ENCODE assay signal across 19 cellular contexts in genomic region chr11:104602643-104603042, GRCh38.
A peak's percentile ranks its signal among the peaks of the same experiment; 100 is the strongest.
DNase-seq lines count a peak whose midpoint lies in the region; ATAC-seq and TF ChIP-seq lines count a peak whose summit lies in the region.
"Had no signal": no experiment of that assay in that cellular context is flagged by ENCODE, and none has a peak within 500 bp of the region (broad histone marks: within the 10 kb centered on the region; RNA-seq: fewer than 3 reads in every experiment).

No MANE protein-coding gene starts in this region.

- TF ChIP-seq POLR2A in IMR-90 (IDR thresholded peaks at IDR 0.05; ENCODE audit: low read depth, low read length): no peak

- no peak overlapping the region for H2AK9ac ChIP-seq in IMR-90 (replicated peaks; ENCODE audit: low read depth, low read length, poor library complexity)

- H4K8ac ChIP-seq in IMR-90 (ENCODE audit: low read depth in 2 of 2, low read length in 2 of 2): no peak overlapping the region

- H3K4me3 ChIP-seq in IMR-90 (ENCODE audit: insufficient read depth, low read depth, low read length): no peak overlapping the region
- H3K4me3 ChIP-seq in PC-9: no peak overlapping the region
- H3K4me3 ChIP-seq in epithelial cell of esophagus (ENCODE audit: low read length): no peak overlapping the region
- no peak overlapping the region for H3K4me3 ChIP-seq in neural progenitor cell
- H3K4me3 ChIP-seq: BLaER1 treated with 17β-estradiol and CSF1 and Interleukin-3, amounts not matched to agents 10 nM and 100 nM had no signal

- H3K36me3 ChIP-seq in IMR-90 (ENCODE audit: control insufficient read depth, insufficient read depth, low read length) (no peaks in the 10 kb centered on the region), PC-9 (ENCODE audit: low read depth) (no peaks in the 10 kb centered on the region), neural progenitor cell (no peaks in the 10 kb centered on the region)
- H3K36me3 ChIP-seq: BLaER1 treated with 17β-estradiol and CSF1 and Interleukin-3, amounts not matched to agents 10 nM and 100 nM had no signal

- H2AFZ ChIP-seq in IMR-90 (replicated peaks; ENCODE audit: low read length, poor library complexity) (no peak overlapping the region), PC-9 (0 out of 2 replicates have a peak overlapping the region, but pooled peaks have one; percentile 42), neural progenitor cell (replicated peaks) (no peak overlapping the region)

- no peak overlapping the region for H2BK5ac ChIP-seq in IMR-90 (ENCODE audit: low read depth, low read length, poor library complexity, severe bottlenecking)

- H4K91ac ChIP-seq in IMR-90 (ENCODE audit: insufficient read depth, low read depth, low read length): no peak overlapping the region

- WGBS in IMR-90 (ENCODE audit: extremely low coverage in 2 of 2, insufficient read length in 1 of 2), 2 experiments: no CpG with 5 or more reads among the region's 4 CpGs

- H3K27me3 Mint-ChIP-seq in neural progenitor cell (ENCODE audit: insufficient read depth, low read depth): peaks cover 3% of the 10 kb centered on the region
- H3K27me3 Mint-ChIP-seq: B cell; CD4-positive, CD25-positive, alpha-beta regulatory T cell; IgD-negative memory B cell had no signal

- dilution Hi-C loops in IMR-90 (cut with HindIII; ENCODE audit: low sequenced_read_pairs, unreplicated experiment): no loop called here

- no peaks in the 10 kb centered on the region for H3K9me3 ChIP-seq in IMR-90 (ENCODE audit: control insufficient read depth, insufficient read depth, low read length)
- peaks cover 34% of the 10 kb centered on the region for H3K9me3 ChIP-seq in PC-9 (ENCODE audit: insufficient read depth, low read depth)
- no peaks in the 10 kb centered on the region for H3K9me3 ChIP-seq in neural progenitor cell (ENCODE audit: low read depth)

- peaks cover 4% of the 10 kb centered on the region for H3K4me1 Mint-ChIP-seq in neural progenitor cell
- H3K4me1 Mint-ChIP-seq: B cell; CD4-positive, CD25-positive, alpha-beta regulatory T cell; CD8-positive, alpha-beta memory T cell; IgD-negative memory B cell had no signal

- H3K79me1 ChIP-seq in IMR-90 (ENCODE audit: low read depth in 1 of 2, low read length in 2 of 2): no peaks in the 10 kb centered on the region

- H3F3A ChIP-seq in PC-9 (ENCODE audit: insufficient read depth, low read depth) (no peaks in the 10 kb centered on the region), neural progenitor cell (ENCODE audit: low read depth) (no peaks in the 10 kb centered on the region)

- in situ Hi-C loops in IMR-90 (cut with MboI; ENCODE audit: low sequenced_read_pairs): loop anchor here (10.0 kb wide), 1 partner anchor 1262 kb away; no protein-coding TSS in a partner anchor

- intact Hi-C loops in IMR-90 (cut with micrococcal nuclease) (loop anchor here (10.0 kb wide), 2 partner anchors 362 to 678 kb away; partner anchors contain the start of gene CASP4), PC-9 (cut with micrococcal nuclease; ENCODE audit: unreplicated experiment) (no loop called here)

- H3K9me2 ChIP-seq in PC-9 (ENCODE audit: insufficient read depth): no peaks in the 10 kb centered on the region

- no peaks in the 10 kb centered on the region for H3K27me3 ChIP-seq in IMR-90 (ENCODE audit: control insufficient read depth, insufficient read depth, low read length)
- no peaks in the 10 kb centered on the region for H3K27me3 ChIP-seq in PC-9 (ENCODE audit: insufficient read depth, low read depth)
- no peaks in the 10 kb centered on the region for H3K27me3 ChIP-seq in neural progenitor cell
- H3K27me3 ChIP-seq: BLaER1 treated with 17β-estradiol and CSF1 and Interleukin-3, amounts not matched to agents 10 nM and 100 nM had no signal

- H3K9me1 ChIP-seq in IMR-90 (ENCODE audit: insufficient read depth, low read length): no peaks in the 10 kb centered on the region

- H3K79me2 ChIP-seq in PC-9 (ENCODE audit: low read depth) (no peaks in the 10 kb centered on the region), neural progenitor cell (ENCODE audit: low read depth) (no peaks in the 10 kb centered on the region)

- H3K4me1 ChIP-seq in IMR-90 (ENCODE audit: control insufficient read depth, insufficient read depth, low read length) (no peaks in the 10 kb centered on the region), PC-9 (replicated peaks; ENCODE audit: insufficient read depth) (no peaks in the 10 kb centered on the region), neural progenitor cell (no peaks in the 10 kb centered on the region)
- H3K4me1 ChIP-seq: BLaER1 treated with 17β-estradiol and CSF1 and Interleukin-3, amounts not matched to agents 10 nM and 100 nM had no signal

- H2BK120ac ChIP-seq in IMR-90 (ENCODE audit: low read depth, low read length): no peak overlapping the region

- no peak overlapping the region for H3K27ac Mint-ChIP-seq in neural progenitor cell
- H3K27ac Mint-ChIP-seq: B cell; CD4-positive, CD25-positive, alpha-beta regulatory T cell; HFFc6; IgD-negative memory B cell had no signal

- CTCF ChIA-PET in IMR-90 (lab: Yijun Ruan, JAX): no interaction called here
- CTCF ChIA-PET in PC-9 (lab: Charles Lee): no interaction called here

- H2BK15ac ChIP-seq in IMR-90 (ENCODE audit: low read depth, low read length): no peak overlapping the region

- H3K4ac ChIP-seq in IMR-90 (ENCODE audit: low read depth, low read length): no peak overlapping the region

- no peak overlapping the region for H3K56ac ChIP-seq in IMR-90 (ENCODE audit: extremely low read depth, insufficient read depth, low read length)

- ATAC-seq in IMR-90 (ENCODE audit: low read depth) (no peak), GM21737 (IDR thresholded peaks at IDR 0.05; ENCODE audit: unreplicated experiment) (no peak)
- ATAC-seq: HCT116 had no signal

- H3K9ac ChIP-seq in IMR-90 (ENCODE audit: low read depth, low read length) (no peak overlapping the region), neural progenitor cell (no peak overlapping the region)
- H3K9ac ChIP-seq: BLaER1 treated with 17β-estradiol and CSF1 and Interleukin-3, amounts not matched to agents 10 nM and 100 nM had no signal

- no peak overlapping the region for H3K27ac ChIP-seq in IMR-90 (ENCODE audit: insufficient read depth, low read length)
- H3K27ac ChIP-seq in PC-9: no peak overlapping the region
- H3K27ac ChIP-seq in neural progenitor cell: no peak overlapping the region
- H3K27ac ChIP-seq: BLaER1 treated with 17β-estradiol and CSF1 and Interleukin-3, amounts not matched to agents 10 nM and 100 nM had no signal

- H2AK5ac ChIP-seq in IMR-90 (ENCODE audit: low read depth, low read length): no peak overlapping the region

- BruUV-seq in IMR-90 (replicated peaks; lab: Mats Ljungman, UMichigan) (no TSS peak), PC-9 (replicated peaks; lab: Mats Ljungman, UMichigan) (no TSS peak)

- peaks cover 6% of the 10 kb centered on the region for H3K9me3 Mint-ChIP-seq in neural progenitor cell
- H3K9me3 Mint-ChIP-seq: CD8-positive, alpha-beta memory T cell had no signal

- H3K36me3 Mint-ChIP-seq in neural progenitor cell: no peaks in the 10 kb centered on the region
- H3K36me3 Mint-ChIP-seq: CD4-positive, CD25-positive, alpha-beta regulatory T cell; CD8-positive, alpha-beta memory T cell; IgD-negative memory B cell had no signal

- peak; percentile 10 for DNase-seq in IMR-90
- DNase-seq in PC-9: no peak
- DNase-seq in epithelial cell of esophagus (ENCODE audit: low read depth): peak; percentile 10
- no peak for DNase-seq in T-helper 2 cell
- DNase-seq in neural progenitor cell (ENCODE audit: low spot score): no peak
- DNase-seq: CD4-positive, CD25-positive, alpha-beta regulatory T cell; CD8-positive, alpha-beta memory T cell; COR-L47; DMS 273 treated with DMSO at 0.1 percent for 48 hours; DMS79; GF-D8; GOT3; H7; HFFc6 had no signal

- TF ChIP-seq CTCF in IMR-90 (conservative IDR thresholded peaks at IDR 0.05; ENCODE audit: low read depth, low read length) (no peak), PC-9 (conservative IDR thresholded peaks at IDR 0.05) (no peak), epithelial cell of esophagus (IDR thresholded peaks at IDR 0.05; ENCODE audit: insufficient read depth, low read depth, low read length, missing control alignments) (no peak), neural progenitor cell (IDR thresholded peaks at IDR 0.05) (no peak)

- H3K4me2 ChIP-seq in IMR-90 (ENCODE audit: low read depth, low read length) (no peak overlapping the region), PC-9 (no peak overlapping the region), neural progenitor cell (no peak overlapping the region)
- H3K4me2 ChIP-seq: BLaER1 treated with 17β-estradiol and CSF1 and Interleukin-3, amounts not matched to agents 10 nM and 100 nM had no signal

- no peak overlapping the region for H3K4me3 Mint-ChIP-seq in neural progenitor cell
- H3K4me3 Mint-ChIP-seq: B cell; CD4-positive, CD25-positive, alpha-beta regulatory T cell; CD8-positive, alpha-beta memory T cell; HFFc6; IgD-negative memory B cell had no signal

- H4K5ac ChIP-seq in IMR-90 (ENCODE audit: low read depth, low read length): no peak overlapping the region

- TF ChIP-seq RAD21 in IMR-90 (IDR thresholded peaks at IDR 0.05; ENCODE audit: low read length): no peak

- POLR2A ChIA-PET in IMR-90 (lab: Charles Lee; ENCODE audit: unreplicated experiment): no interaction called here
- POLR2A ChIA-PET in PC-9 (lab: Charles Lee; ENCODE audit: unreplicated experiment): no interaction called here

- H3K18ac ChIP-seq in IMR-90 (ENCODE audit: low read depth, low read length): no peak overlapping the region

- H2BK20ac ChIP-seq in IMR-90 (ENCODE audit: low read depth, low read length): no peak overlapping the region

- no peak overlapping the region for H3K14ac ChIP-seq in IMR-90 (replicated peaks; ENCODE audit: low read depth, low read length)

- H4K20me1 ChIP-seq in IMR-90 (ENCODE audit: insufficient read depth, low read length): no peaks in the 10 kb centered on the region
- no peaks in the 10 kb centered on the region for H4K20me1 ChIP-seq in PC-9 (ENCODE audit: insufficient read depth)
- H4K20me1 ChIP-seq in neural progenitor cell (ENCODE audit: low read depth): no peaks in the 10 kb centered on the region
- H4K20me1 ChIP-seq: BLaER1 treated with 17β-estradiol and CSF1 and Interleukin-3, amounts not matched to agents 10 nM and 100 nM had no signal

- no peak overlapping the region for H3K23ac ChIP-seq in IMR-90 (ENCODE audit: low read depth, low read length)

TF ChIP-seq in IMR-90, 13 proteins besides CTCF, POLR2A, EP300 and RAD21 (continues in another document):
- TF ChIP-seq CHD1 (IDR thresholded peaks at IDR 0.05; ENCODE audit: low read depth, low read length) (no peak), RCOR1 (IDR thresholded peaks at IDR 0.05; ENCODE audit: insufficient replicate concordance, low read length) (no peak), SMC3 (IDR thresholded peaks at IDR 0.05; ENCODE audit: low read depth, low read length) (no peak), BHLHE40 (IDR thresholded peaks at IDR 0.05; ENCODE audit: low read depth, low read length) (no peak)

Comparison
In these comparisons a context has a peak if more than half of its experiments do, and no peak if none do; other contexts are left out.
1. DNase-seq: peak in IMR-90 (single experiment) and epithelial cell of esophagus (single experiment); none in PC-9 (0 of 2), T-helper 2 cell (0 of 5) and neural progenitor cell (single experiment).